In genomic region chr9:126388964-126389363, GRCh38 we compare ENCODE assay signal across 18 cellular contexts.
"Had no signal": no experiment of that assay in that cellular context is flagged by ENCODE, and none has a peak within 500 bp of the region (broad histone marks: within the 10 kb centered on the region; RNA-seq: fewer than 3 reads in every experiment).

No MANE protein-coding gene starts in this region.

- H3K36me3 Mint-ChIP-seq: activated naive CD4-positive, alpha-beta T cell treated with anti-CD3 and anti-CD28 coated beads, Interleukin-2, amount 50 U/mL, for 72 hours; natural killer cell had no signal

- DNase-seq: activated CD4-positive, alpha-beta T cell treated with anti-CD3 and anti-CD28 coated beads, Interleukin-2, amount 10 ng/mL, durations not matched to agents 24 days and 14 days; activated CD4-positive, CD25-positive, alpha-beta regulatory T cell; activated CD8-positive, alpha-beta memory T cell treated with anti-CD3 and anti-CD28 coated beads, Interleukin-2, amount 50 U/mL, for 48 hours; activated CD8-positive, alpha-beta T cell treated with anti-CD3 and anti-CD28 coated beads, Interleukin-2, amount 10 ng/mL, durations not matched to agents 7 days and 5 days; activated gamma-delta T cell; adrenal gland; dermis blood vessel endothelial cell; immature natural killer cell; mesendoderm; natural killer cell; stimulated activated CD4-positive, alpha-beta T cell treated with anti-CD3 and anti-CD28 coated beads, Interleukin-4, amount 100 ng/mL, for 24 hours; T1000; tibial artery had no signal

- H3K27ac Mint-ChIP-seq: activated CD4-positive, alpha-beta T cell treated with anti-CD3 and anti-CD28 coated beads, Interleukin-2, amount 10 ng/mL, durations not matched to agents 24 days and 14 days; activated CD8-positive, alpha-beta T cell treated with anti-CD3 and anti-CD28 coated beads, Interleukin-2, amount 10 ng/mL, durations not matched to agents 7 days and 5 days; activated naive CD4-positive, alpha-beta T cell treated with anti-CD3 and anti-CD28 coated beads, Interleukin-2, amount 50 U/mL, for 72 hours; immature natural killer cell; natural killer cell; stimulated activated memory B cell treated with anti-CD40 and anti-IgM and Interleukin-4, amounts not matched to agents 10 μg/mL and 1 μg/mL and 100 μg/mL, for 72 hours had no signal

- H3K36me3 ChIP-seq: adrenal gland, vagina had no signal

- H3K9me3 Mint-ChIP-seq: activated CD4-positive, alpha-beta T cell treated with anti-CD3 and anti-CD28 coated beads, Interleukin-2, amount 10 ng/mL, durations not matched to agents 24 days and 14 days; activated naive CD4-positive, alpha-beta T cell treated with anti-CD3 and anti-CD28 coated beads, Interleukin-2, amount 50 U/mL, for 72 hours; immature natural killer cell; natural killer cell; stimulated activated memory B cell treated with anti-CD40 and anti-IgM and Interleukin-4, amounts not matched to agents 10 μg/mL and 1 μg/mL and 100 μg/mL, for 72 hours had no signal

- H3K9me3 ChIP-seq: adrenal gland, tibial artery, vagina had no signal

- H3K4me3 Mint-ChIP-seq: activated CD4-positive, alpha-beta T cell treated with anti-CD3 and anti-CD28 coated beads, Interleukin-2, amount 10 ng/mL, durations not matched to agents 24 days and 14 days; activated CD8-positive, alpha-beta T cell treated with anti-CD3 and anti-CD28 coated beads, Interleukin-2, amount 10 ng/mL, durations not matched to agents 7 days and 5 days; immature natural killer cell; natural killer cell; stimulated activated memory B cell treated with anti-CD40 and anti-IgM and Interleukin-4, amounts not matched to agents 10 μg/mL and 1 μg/mL and 100 μg/mL, for 72 hours had no signal

- H3K27ac ChIP-seq: adrenal gland, tibial artery, vagina had no signal

- H3K4me3 ChIP-seq: adrenal gland, smooth muscle cell, tibial artery, vagina had no signal

- ATAC-seq: activated CD8-positive, alpha-beta T cell treated with anti-CD3 and anti-CD28 coated beads, Interleukin-2, amount 10 ng/mL, durations not matched to agents 7 days and 5 days; activated naive CD4-positive, alpha-beta T cell treated with anti-CD3 and anti-CD28 coated beads, Interleukin-2, amount 50 U/mL, for 72 hours; natural killer cell; sciatic nerve; stimulated activated memory B cell treated with anti-CD40 and anti-IgM and Interleukin-4, amounts not matched to agents 10 μg/mL and 1 μg/mL and 100 μg/mL, for 72 hours had no signal
